ENCODE assay signal across 13 cellular contexts in the genomic region with DNA sequence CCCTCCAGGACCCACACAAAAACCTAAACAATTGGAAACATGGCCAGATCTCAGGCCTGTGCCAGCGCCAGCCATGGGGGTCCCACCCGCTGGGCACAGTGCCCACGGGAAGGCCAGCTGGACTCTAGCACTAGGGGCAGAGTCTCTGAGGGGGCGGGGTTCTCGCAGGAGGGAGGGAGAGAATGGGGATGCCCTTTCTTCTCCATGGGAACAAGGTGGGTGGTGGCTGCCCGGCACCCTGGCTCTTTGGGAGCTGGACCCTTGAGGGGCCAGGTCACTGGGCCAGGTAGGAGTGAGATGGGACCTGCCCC. TPM values are rescaled to one million over a fixed set of nuclear protein-coding genes. Genes with fewer than 3 reads are reported as not detected.
A peak's percentile ranks its signal among the peaks of the same experiment; 100 is the strongest.
DNase-seq lines count a peak whose midpoint lies in the region; ATAC-seq and TF ChIP-seq lines count a peak whose summit lies in the region.
"Had no signal": no experiment of that assay in that cellular context is flagged by ENCODE, and none has a peak within 500 bp of the region (broad histone marks: within the 10 kb centered on the region; RNA-seq: fewer than 3 reads in every experiment).

No MANE protein-coding gene starts in this region.

- DNase-seq in CD4-positive, alpha-beta T cell, result no peak
- DNase-seq in activated CD4-positive, alpha-beta memory T cell treated with anti-CD3 and anti-CD28 coated beads for 36 hours, result no peak
- DNase-seq in dedifferentiated amniotic fluid mesenchymal stem cell (ENCODE audit: extremely low spot score), result no peak
- DNase-seq: cortex of kidney had no signal

- POLR2A ChIA-PET in CD4-positive, alpha-beta T cell (lab: Charles Lee), result interaction anchor here (0.7 to 3.6 kb wide), 5 partner anchors 10 to 129 kb away, joined by 3 to 16 read pairs (median 6); no protein-coding TSS in a partner anchor
- POLR2A ChIA-PET in activated CD4-positive, alpha-beta memory T cell treated with anti-CD3 and anti-CD28 coated beads for 36 hours (lab: Charles Lee), result interaction anchor here (0.6 to 2.0 kb wide), 2 partner anchors 116 to 153 kb away, joined by 4 to 8 read pairs; no protein-coding TSS in a partner anchor

- no peak overlapping the region for H3K27ac ChIP-seq in CD4-positive, alpha-beta T cell (ENCODE audit: low read depth, low read length)
- peak overlapping the region; percentile 17; the same call in 1 of the 2 replicates for H3K27ac ChIP-seq in OCI-LY3 (ENCODE audit: low read length)

- peaks cover 30% of the 10 kb centered on the region for H3K27me3 Mint-ChIP-seq in CD4-positive, alpha-beta T cell
- H3K27me3 Mint-ChIP-seq in stimulated activated memory B cell treated with anti-CD40 and anti-IgM and Interleukin-4, amounts not matched to agents 10 μg/mL and 1 μg/mL and 100 μg/mL, for 72 hours, result no peaks in the 10 kb centered on the region
- peaks cover 22% of the 10 kb centered on the region for H3K27me3 Mint-ChIP-seq in activated CD4-positive, alpha-beta memory T cell treated with anti-CD3 and anti-CD28 coated beads for 36 hours

- H3K27me3 ChIP-seq in CD4-positive, alpha-beta T cell (ENCODE audit: control insufficient read depth, insufficient read depth, low read length), result peaks cover 23% of the 10 kb centered on the region
- H3K27me3 ChIP-seq in OCI-LY3 (ENCODE audit: low read depth, low read length), result no peaks in the 10 kb centered on the region
- H3K27me3 ChIP-seq in iPS-15b (ENCODE audit: control insufficient read depth, insufficient read depth, low read length), result peaks cover 43% of the 10 kb centered on the region

- peaks cover 33% of the 10 kb centered on the region for H3K4me1 Mint-ChIP-seq in CD4-positive, alpha-beta T cell (ENCODE audit: low read depth)
- peaks cover 47% of the 10 kb centered on the region for H3K4me1 Mint-ChIP-seq in stimulated activated memory B cell treated with anti-CD40 and anti-IgM and Interleukin-4, amounts not matched to agents 10 μg/mL and 1 μg/mL and 100 μg/mL, for 72 hours
- peaks cover 28% of the 10 kb centered on the region for H3K4me1 Mint-ChIP-seq in activated CD4-positive, alpha-beta memory T cell treated with anti-CD3 and anti-CD28 coated beads for 36 hours (ENCODE audit: low read depth)

- CTCF ChIA-PET in CD4-positive, alpha-beta T cell (lab: Charles Lee), result interaction anchor here (1.1 to 4.4 kb wide), 7 partner anchors 9 to 156 kb away, joined by 3 to 83 read pairs (median 25); a partner anchor contains a TSS
- CTCF ChIA-PET in activated CD4-positive, alpha-beta memory T cell treated with anti-CD3 and anti-CD28 coated beads for 36 hours (lab: Charles Lee), result interaction anchor here (0.7 to 8.1 kb wide), 34 partner anchors 9 to 496 kb away, joined by 3 to 182 read pairs (median 6); a partner anchor contains a TSS

- H3K4me1 ChIP-seq in OCI-LY3 (ENCODE audit: low read length) (peaks cover 25% of the 10 kb centered on the region), iPS-15b (ENCODE audit: control insufficient read depth, insufficient read depth, low read length) (peaks cover 15% of the 10 kb centered on the region)
- H3K4me1 ChIP-seq: Caco-2 had no signal

- H3K4me3 Mint-ChIP-seq in CD4-positive, alpha-beta T cell, result peak overlapping the region; percentile 51
- H3K4me3 Mint-ChIP-seq in stimulated activated memory B cell treated with anti-CD40 and anti-IgM and Interleukin-4, amounts not matched to agents 10 μg/mL and 1 μg/mL and 100 μg/mL, for 72 hours, result peak overlapping the region; percentile 91
- H3K4me3 Mint-ChIP-seq in activated CD4-positive, alpha-beta memory T cell treated with anti-CD3 and anti-CD28 coated beads for 36 hours, result no peak overlapping the region
- H3K4me3 Mint-ChIP-seq: activated CD8-positive, alpha-beta memory T cell treated with anti-CD3 and anti-CD28 coated beads, Interleukin-2, amount 10 ng/mL, durations not matched to agents 7 days and 5 days; activated naive CD8-positive, alpha-beta T cell had no signal

- intact Hi-C loops in CD4-positive, alpha-beta T cell (cut with DNase I, micrococcal nuclease), result loop anchor here in 1 of 2 experiments (1.0 kb wide), 1 partner anchor 116 kb away; no protein-coding TSS in a partner anchor
- intact Hi-C loops in activated CD4-positive, alpha-beta memory T cell treated with anti-CD3 and anti-CD28 coated beads for 36 hours (cut with micrococcal nuclease), result loop anchor here (5.0 kb wide), 1 partner anchor 62 kb away; no protein-coding TSS in a partner anchor

- peak overlapping the region; percentile 69 for H3K4me3 ChIP-seq in OCI-LY3 (ENCODE audit: low read length)
- H3K4me3 ChIP-seq in iPS-15b (ENCODE audit: low read depth, low read length), result peak overlapping the region; percentile 74

- no peak overlapping the region for H2AFZ ChIP-seq in OCI-LY3 (ENCODE audit: low read depth, low read length)

- ATAC-seq in CD4-positive, alpha-beta T cell (ENCODE audit: poor library complexity), result no peak
- ATAC-seq in stimulated activated memory B cell treated with anti-CD40 and anti-IgM and Interleukin-4, amounts not matched to agents 10 μg/mL and 1 μg/mL and 100 μg/mL, for 72 hours, result no peak
- ATAC-seq in HG02571 (IDR thresholded peaks at IDR 0.05; ENCODE audit: unreplicated experiment) (no peak), HG03280 (IDR thresholded peaks at IDR 0.05; ENCODE audit: unreplicated experiment) (no peak)

- no peaks in the 10 kb centered on the region for H3K79me2 ChIP-seq in OCI-LY3 (ENCODE audit: low read length)

- H3K9ac ChIP-seq in OCI-LY3 (ENCODE audit: low read length) (no peak overlapping the region; the same call in 1 of the 2 replicates), iPS-15b (ENCODE audit: low read depth, low read length) (no peak overlapping the region)

- H4K20me1 ChIP-seq in OCI-LY3 (ENCODE audit: insufficient read depth, low read length), result no peaks in the 10 kb centered on the region

- TF ChIP-seq CTCF in CD4-positive, alpha-beta T cell (IDR thresholded peaks at IDR 0.05), result no peak
- TF ChIP-seq CTCF in OCI-LY3 (IDR thresholded peaks at IDR 0.05; ENCODE audit: low read depth, low read length), result no peak

- H3K36me3 ChIP-seq in OCI-LY3 (replicated peaks; ENCODE audit: low read depth, low read length) (peaks cover 5% of the 10 kb centered on the region), iPS-15b (ENCODE audit: control insufficient read depth, insufficient read depth, low read length) (no peaks in the 10 kb centered on the region)

- no peaks in the 10 kb centered on the region for H3K36me3 Mint-ChIP-seq in CD4-positive, alpha-beta T cell (ENCODE audit: low read depth)
- H3K36me3 Mint-ChIP-seq in stimulated activated memory B cell treated with anti-CD40 and anti-IgM and Interleukin-4, amounts not matched to agents 10 μg/mL and 1 μg/mL and 100 μg/mL, for 72 hours, result peaks cover 5% of the 10 kb centered on the region
- no peaks in the 10 kb centered on the region for H3K36me3 Mint-ChIP-seq in activated CD4-positive, alpha-beta memory T cell treated with anti-CD3 and anti-CD28 coated beads for 36 hours
- H3K36me3 Mint-ChIP-seq: activated CD8-positive, alpha-beta memory T cell treated with anti-CD3 and anti-CD28 coated beads, Interleukin-2, amount 10 ng/mL, durations not matched to agents 7 days and 5 days had no signal

- H3K9me3 ChIP-seq in CD4-positive, alpha-beta T cell (ENCODE audit: control insufficient read depth, low read length), result no peaks in the 10 kb centered on the region
- H3K9me3 ChIP-seq in OCI-LY3 (ENCODE audit: insufficient read depth, low read length), result no peaks in the 10 kb centered on the region
- no peaks in the 10 kb centered on the region for H3K9me3 ChIP-seq in iPS-15b (ENCODE audit: control insufficient read depth, insufficient read depth, low read length)
- H3K9me3 ChIP-seq: Caco-2 had no signal

- H3K4me2 ChIP-seq in OCI-LY3 (ENCODE audit: low read length), result peak overlapping the region; percentile 89

- no peaks in the 10 kb centered on the region for H3K9me3 Mint-ChIP-seq in CD4-positive, alpha-beta T cell
- no peaks in the 10 kb centered on the region for H3K9me3 Mint-ChIP-seq in stimulated activated memory B cell treated with anti-CD40 and anti-IgM and Interleukin-4, amounts not matched to agents 10 μg/mL and 1 μg/mL and 100 μg/mL, for 72 hours
- no peaks in the 10 kb centered on the region for H3K9me3 Mint-ChIP-seq in activated CD4-positive, alpha-beta memory T cell treated with anti-CD3 and anti-CD28 coated beads for 36 hours

- H3K27ac Mint-ChIP-seq in CD4-positive, alpha-beta T cell, result no peak overlapping the region
- H3K27ac Mint-ChIP-seq in stimulated activated memory B cell treated with anti-CD40 and anti-IgM and Interleukin-4, amounts not matched to agents 10 μg/mL and 1 μg/mL and 100 μg/mL, for 72 hours, result peak overlapping the region; percentile 92
- no peak overlapping the region for H3K27ac Mint-ChIP-seq in activated CD4-positive, alpha-beta memory T cell treated with anti-CD3 and anti-CD28 coated beads for 36 hours
- H3K27ac Mint-ChIP-seq: activated CD8-positive, alpha-beta memory T cell treated with anti-CD3 and anti-CD28 coated beads, Interleukin-2, amount 10 ng/mL, durations not matched to agents 7 days and 5 days; activated naive CD8-positive, alpha-beta T cell had no signal

RNA-seq across cellular contexts. Expression of a gene that starts 8.4 kb away (rescaled TPM):
- total RNA-seq in CD4-positive, alpha-beta T cell, result 1 to 10 TPM; 1.9 to 2.1 TPM
- 1 to 10 TPM; 5.0 to 5.6 TPM for total RNA-seq in activated CD4-positive, alpha-beta memory T cell treated with anti-CD3 and anti-CD28 coated beads for 36 hours
- total RNA-seq: MCF 10A had no signal

RNA-seq across cellular contexts. Expression of a gene that starts 22.3 kb away (rescaled TPM):
- total RNA-seq in CD4-positive, alpha-beta T cell, result 10 to 100 TPM; 60.5 to 63.4 TPM
- 10 to 100 TPM; 59.2 to 61.3 TPM for total RNA-seq in activated CD4-positive, alpha-beta memory T cell treated with anti-CD3 and anti-CD28 coated beads for 36 hours

RNA-seq across cellular contexts. Expression of a gene that starts 23.8 kb away (rescaled TPM):
- 10 to 100 TPM; 13.0 to 13.5 TPM for total RNA-seq in CD4-positive, alpha-beta T cell
- 10 to 100 TPM; 89.8 to 90.9 TPM for total RNA-seq in activated CD4-positive, alpha-beta memory T cell treated with anti-CD3 and anti-CD28 coated beads for 36 hours

RNA-seq across cellular contexts. Expression of a gene that starts 55.9 kb away (rescaled TPM):
- total RNA-seq in CD4-positive, alpha-beta T cell, result 10 to 100 TPM; 40.9 to 43.9 TPM
- 10 to 100 TPM; 65.5 to 66.3 TPM for total RNA-seq in activated CD4-positive, alpha-beta memory T cell treated with anti-CD3 and anti-CD28 coated beads for 36 hours

RNA-seq across cellular contexts. Expression of a gene that starts 56.0 kb away (rescaled TPM):
- total RNA-seq in CD4-positive, alpha-beta T cell, result 100 to 1,000 TPM; 254 to 255 TPM
- 100 to 1,000 TPM; 129 to 137 TPM for total RNA-seq in activated CD4-positive, alpha-beta memory T cell treated with anti-CD3 and anti-CD28 coated beads for 36 hours

Comparison
In these comparisons a context has a peak if more than half of its experiments do, and no peak if none do; other contexts are left out.
1. RNA of a gene that starts 23.8 kb away (total RNA-seq): 89.8 to 90.9 TPM in activated CD4-positive, alpha-beta memory T cell treated with anti-CD3 and anti-CD28 coated beads for 36 hours; 13.0 to 13.5 TPM in CD4-positive, alpha-beta T cell; every median in the first group is over 4 times any median in the second.